27 cellular contexts compared by ENCODE assay signal in the genomic region with DNA sequence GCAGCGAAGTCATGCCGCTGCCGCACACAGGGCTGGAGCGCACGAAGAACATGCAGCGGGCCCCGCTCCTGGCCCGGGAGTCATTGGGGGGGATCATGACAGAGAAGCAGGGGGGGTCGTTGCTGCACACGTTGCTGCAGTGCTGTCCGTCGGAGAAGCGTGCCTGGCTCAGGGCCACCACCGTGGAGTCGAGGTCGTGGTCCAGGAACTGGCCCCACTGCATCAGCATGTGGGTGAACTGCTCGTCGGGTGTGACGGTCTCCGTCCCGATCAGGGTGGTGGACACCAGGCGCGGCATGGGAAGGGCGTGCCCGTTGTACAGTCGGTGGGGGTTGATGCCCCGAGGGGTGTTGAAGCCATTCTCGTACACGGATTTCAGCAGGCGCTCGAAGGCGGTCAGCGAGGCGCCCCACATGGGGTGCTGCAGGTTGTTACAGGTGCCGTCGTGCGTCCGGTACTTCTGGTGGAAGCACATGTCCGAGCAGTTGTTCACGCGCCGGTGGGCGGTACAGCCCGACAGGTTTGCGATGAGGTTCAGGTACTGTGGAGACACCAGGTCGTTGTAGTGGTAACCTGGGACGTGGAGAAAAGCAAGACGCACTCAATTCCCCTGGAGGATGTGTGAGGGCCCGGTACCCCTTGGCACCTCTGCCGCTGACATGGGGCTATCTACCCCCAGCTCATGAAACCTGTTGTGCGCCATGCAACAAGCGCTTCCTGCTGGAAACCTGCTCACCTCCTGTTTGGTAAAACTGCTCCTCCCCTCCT.
DNase-seq lines count a peak whose midpoint lies in the region; ATAC-seq and TF ChIP-seq lines count a peak whose summit lies in the region.
"Had no signal": no experiment of that assay in that cellular context is flagged by ENCODE, and none has a peak within 500 bp of the region (broad histone marks: within the 10 kb centered on the region; RNA-seq: fewer than 3 reads in every experiment).

No MANE protein-coding gene starts in this region.

- POLR2A ChIA-PET in MCF 10A (lab: Yijun Ruan, JAX): interaction anchor here (0.6 kb wide), 1 partner anchor 24 kb away, joined by 3 read pairs; no protein-coding TSS in a partner anchor

- H3K4me2 ChIP-seq in mammary epithelial cell (ENCODE audit: insufficient read depth, low read depth, low read length): no peak overlapping the region
- H3K4me2 ChIP-seq: SK-N-SH had no signal

- dilution Hi-C loops in mammary epithelial cell (cut with HindIII; ENCODE audit: low sequenced_read_pairs): no loop called here

- H3K27ac ChIP-seq in breast epithelium: no peak overlapping the region
- no peak overlapping the region for H3K27ac ChIP-seq in mammary epithelial cell (ENCODE audit: insufficient read depth, low read depth, low read length)
- no peak overlapping the region for H3K27ac ChIP-seq in spleen
- H3K27ac ChIP-seq in caudate nucleus (ENCODE audit: low read depth, low read length): no peak overlapping the region
- H3K27ac ChIP-seq: 22Rv1, C4-2B, esophagus squamous epithelium, foreskin keratinocyte, psoas muscle, upper lobe of right lung had no signal

- H3K79me2 ChIP-seq in mammary epithelial cell (ENCODE audit: insufficient read depth, low read length): no peaks in the 10 kb centered on the region

- H3K4me3 ChIP-seq in breast epithelium (no peak overlapping the region), mammary epithelial cell (replicated peaks in 1 of 3; ENCODE audit: insufficient read depth in 1 of 3, low read depth in 2 of 3, low read length in 3 of 3) (no peak overlapping the region), spleen (no peak overlapping the region)
- H3K4me3 ChIP-seq: esophagus squamous epithelium, psoas muscle, upper lobe of right lung had no signal

- H2AFZ ChIP-seq in mammary epithelial cell (ENCODE audit: low read depth, low read length): no peak overlapping the region

- H3K9me3 ChIP-seq in breast epithelium (no peaks in the 10 kb centered on the region), mammary epithelial cell (replicated peaks; ENCODE audit: insufficient read depth, low read length) (no peaks in the 10 kb centered on the region), spleen (peaks cover 0 to 5% (median 0%) of the 10 kb centered on the region in 8 donors)
- H3K9me3 ChIP-seq: Caco-2, esophagus squamous epithelium, psoas muscle, SK-N-SH, upper lobe of right lung had no signal

- H3K36me3 ChIP-seq in breast epithelium (peaks cover 6% of the 10 kb centered on the region), mammary epithelial cell (ENCODE audit: insufficient read depth, low read length) (peaks cover 14% of the 10 kb centered on the region), spleen (peaks cover 0 to 33% (median 3%) of the 10 kb centered on the region in 6 donors)

- no peaks in the 10 kb centered on the region for H3K27me3 ChIP-seq in breast epithelium
- no peaks in the 10 kb centered on the region for H3K27me3 ChIP-seq in mammary epithelial cell (ENCODE audit: insufficient read depth, low read length)
- no peaks in the 10 kb centered on the region for H3K27me3 ChIP-seq in spleen (replicated peaks in 1 of 7)
- H3K27me3 ChIP-seq: esophagus squamous epithelium, foreskin keratinocyte, upper lobe of right lung had no signal

- no peaks in the 10 kb centered on the region for H3K4me1 ChIP-seq in breast epithelium
- H3K4me1 ChIP-seq in mammary epithelial cell (ENCODE audit: insufficient read depth, low read length): peaks cover 22% of the 10 kb centered on the region
- H3K4me1 ChIP-seq in spleen: peaks cover 0 to 14% (median 0%) of the 10 kb centered on the region in 6 donors
- H3K4me1 ChIP-seq: Caco-2, psoas muscle had no signal

- peaks cover 76% of the 10 kb centered on the region for H3K36me3 Mint-ChIP-seq in MCF 10A (ENCODE audit: insufficient read depth, unreplicated experiment)
- no peaks in the 10 kb centered on the region for H3K36me3 Mint-ChIP-seq in activated CD8-positive, alpha-beta memory T cell treated with anti-CD3 and anti-CD28 coated beads, Interleukin-2, amount 10 ng/mL, durations not matched to agents 7 days and 5 days

- TSS peak; percentile 42 for BruUV-seq in MCF 10A (replicated peaks; lab: Mats Ljungman, UMichigan)
- BruUV-seq in mammary epithelial cell (replicated peaks; lab: Mats Ljungman, UMichigan): TSS peak; percentile 68

- DNase-seq in MCF 10A (ENCODE audit: unreplicated experiment): no peak
- no peak for DNase-seq in breast epithelium (ENCODE audit: low spot score in 2 of 2)
- no peak for DNase-seq in mammary epithelial cell
- peak; percentile 88 for DNase-seq in mesenteric fat pad (ENCODE audit: low spot score)
- peak; percentile 66 for DNase-seq in spleen
- no peak for DNase-seq in caudate nucleus (lab: John Stamatoyannopoulos, UW)
- DNase-seq in activated CD8-positive, alpha-beta memory T cell treated with anti-CD3 and anti-CD28 coated beads, Interleukin-2, amount 10 ng/mL, durations not matched to agents 7 days and 5 days: no peak
- DNase-seq: activated CD4-positive, alpha-beta T cell treated with anti-CD3 and anti-CD28 coated beads, Interleukin-2, amount 50 U/mL, for 4 hours; activated CD4-positive, CD25-positive, alpha-beta regulatory T cell; activated T-cell treated with anti-CD3 and anti-CD28 coated beads, Interleukin-2, amount 50 U/mL, for 48 hours; Caco-2; central memory CD4-positive, alpha-beta T cell; esophagus squamous epithelium; foreskin keratinocyte; NCI-H1048; NCI-H446; NCI-H82; psoas muscle; RPMI8226; SK-N-SH; stimulated activated CD4-positive, alpha-beta T cell treated with anti-CD3 and anti-CD28 coated beads, Interleukin-15, amount 100 ng/mL, for 24 hours; stimulated activated CD4-positive, alpha-beta T cell treated with anti-CD3 and anti-CD28 coated beads, Interleukin-4, amount 100 ng/mL, for 4 hours; upper lobe of right lung had no signal

- H3K4me3 Mint-ChIP-seq in MCF 10A (ENCODE audit: unreplicated experiment): no peak overlapping the region
- H3K4me3 Mint-ChIP-seq in activated CD8-positive, alpha-beta memory T cell treated with anti-CD3 and anti-CD28 coated beads, Interleukin-2, amount 10 ng/mL, durations not matched to agents 7 days and 5 days: no peak overlapping the region
- H3K4me3 Mint-ChIP-seq: dendritic cell treated with granulocyte-macrophage colony-stimulating factor and Interleukin-4, amounts not matched to agents 40 ng/mL and 50 ng/mL, for 4 days had no signal

- H3K9ac ChIP-seq in mammary epithelial cell (ENCODE audit: insufficient read depth, low read length): no peak overlapping the region
- H3K9ac ChIP-seq: SK-N-SH had no signal

- ATAC-seq in GM21723 (IDR thresholded peaks at IDR 0.05; ENCODE audit: unreplicated experiment): no peak
- no peak for ATAC-seq in activated CD8-positive, alpha-beta memory T cell treated with anti-CD3 and anti-CD28 coated beads, Interleukin-2, amount 10 ng/mL, durations not matched to agents 7 days and 5 days
- ATAC-seq: foreskin keratinocyte, psoas muscle, upper lobe of right lung had no signal

- no peak for TF ChIP-seq POLR2A in breast epithelium (IDR thresholded peaks at IDR 0.05)
- no peak for TF ChIP-seq POLR2A in spleen (IDR thresholded peaks at IDR 0.05)

- 93% methylated on average over 12 of the region's 52 CpGs for WGBS in mammary epithelial cell (ENCODE audit: low coverage, missing lambda C conversion rate)
- 94 to 97% (median 95%) methylated on average over 46 to 52 of the region's 52 CpGs for WGBS in spleen, 5 donors

- in situ Hi-C loops in mammary epithelial cell (cut with MboI; ENCODE audit: low sequenced_read_pairs in 2 of 2): no loop called here

- H3K4me1 Mint-ChIP-seq in MCF 10A (ENCODE audit: insufficient read depth, unreplicated experiment): peaks cover 13% of the 10 kb centered on the region
- H3K4me1 Mint-ChIP-seq in activated CD8-positive, alpha-beta memory T cell treated with anti-CD3 and anti-CD28 coated beads, Interleukin-2, amount 10 ng/mL, durations not matched to agents 7 days and 5 days: no peaks in the 10 kb centered on the region

- H3K27ac Mint-ChIP-seq in MCF 10A (ENCODE audit: low read depth, unreplicated experiment): no peak overlapping the region
- H3K27ac Mint-ChIP-seq in activated CD8-positive, alpha-beta memory T cell treated with anti-CD3 and anti-CD28 coated beads, Interleukin-2, amount 10 ng/mL, durations not matched to agents 7 days and 5 days: no peak overlapping the region
- H3K27ac Mint-ChIP-seq: dendritic cell treated with granulocyte-macrophage colony-stimulating factor and Interleukin-4, amounts not matched to agents 40 ng/mL and 50 ng/mL, for 4 days had no signal

- intact Hi-C loops in MCF 10A (cut with micrococcal nuclease) (no loop called here), breast epithelium (cut with DNase I; ENCODE audit: low total_unique reads) (no loop called here), mammary epithelial cell (cut with micrococcal nuclease) (no loop called here), spleen (cut with DNase I; ENCODE audit: low total_unique reads) (no loop called here)

- H3K9me3 Mint-ChIP-seq in MCF 10A (ENCODE audit: unreplicated experiment): no peaks in the 10 kb centered on the region
- H3K9me3 Mint-ChIP-seq in activated CD8-positive, alpha-beta memory T cell treated with anti-CD3 and anti-CD28 coated beads, Interleukin-2, amount 10 ng/mL, durations not matched to agents 7 days and 5 days (ENCODE audit: low read depth): no peaks in the 10 kb centered on the region

- no peaks in the 10 kb centered on the region for H4K20me1 ChIP-seq in mammary epithelial cell (ENCODE audit: insufficient read depth, low read length)

- no peak for TF ChIP-seq CTCF in MCF 10A (IDR thresholded peaks at IDR 0.05; ENCODE audit: unreplicated experiment)
- TF ChIP-seq CTCF in breast epithelium (IDR thresholded peaks at IDR 0.05): no peak
- TF ChIP-seq CTCF in mammary epithelial cell (conservative IDR thresholded peaks at IDR 0.05 in 1 of 2, IDR thresholded peaks at IDR 0.05 in 1 of 2; ENCODE audit: extremely low read depth in 1 of 2, insufficient read depth in 1 of 2, low read depth in 1 of 2, low read length in 2 of 2): no peak
- no peak for TF ChIP-seq CTCF in spleen (IDR thresholded peaks at IDR 0.05 in 8 of 11, conservative IDR thresholded peaks at IDR 0.05 in 3 of 11)

- H3K27me3 Mint-ChIP-seq in MCF 10A (ENCODE audit: insufficient read depth, unreplicated experiment): no peaks in the 10 kb centered on the region
- H3K27me3 Mint-ChIP-seq in activated CD8-positive, alpha-beta memory T cell treated with anti-CD3 and anti-CD28 coated beads, Interleukin-2, amount 10 ng/mL, durations not matched to agents 7 days and 5 days: no peaks in the 10 kb centered on the region
- H3K27me3 Mint-ChIP-seq: dendritic cell treated with granulocyte-macrophage colony-stimulating factor and Interleukin-4, amounts not matched to agents 40 ng/mL and 50 ng/mL, for 4 days had no signal

- CTCF ChIA-PET in MCF 10A (lab: Yijun Ruan, JAX): no interaction called here
- CTCF ChIA-PET in mammary epithelial cell (lab: Charles Lee; ENCODE audit: low non-redundant PET): no interaction called here
- CTCF ChIA-PET in activated CD8-positive, alpha-beta memory T cell treated with anti-CD3 and anti-CD28 coated beads, Interleukin-2, amount 10 ng/mL, durations not matched to agents 7 days and 5 days (lab: Charles Lee): no interaction called here

Comparison
In these comparisons a context has a peak if more than half of its experiments do, and no peak if none do; other contexts are left out.
1. DNase-seq: peak in mesenteric fat pad (single experiment) and spleen (single experiment); none in MCF 10A (single experiment), breast epithelium (0 of 2), mammary epithelial cell (single experiment), caudate nucleus (0 of 61) and activated CD8-positive, alpha-beta memory T cell treated with anti-CD3 and anti-CD28 coated beads, Interleukin-2, amount 10 ng/mL, durations not matched to agents 7 days and 5 days (single experiment).